In the genomic region with DNA sequence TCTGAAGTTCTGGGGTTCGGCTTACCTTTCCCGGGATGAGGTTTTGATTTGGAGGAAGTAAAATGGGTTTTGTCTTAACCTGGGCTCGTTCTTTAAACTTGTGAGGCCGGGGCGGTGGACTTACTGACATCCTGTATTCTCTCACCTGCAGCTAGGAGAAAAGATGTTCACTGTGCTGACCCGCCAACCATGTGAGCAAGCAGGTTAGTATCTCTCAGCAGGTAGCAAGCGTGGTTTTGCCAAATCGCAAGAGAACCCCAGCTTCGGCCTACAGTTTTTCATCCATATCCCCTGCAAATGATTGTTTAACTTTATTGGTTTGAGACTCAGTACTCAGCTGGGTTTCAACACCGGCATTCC, we compare ENCODE assay signal across 23 cellular contexts. TPM values are rescaled to one million over a fixed set of nuclear protein-coding genes. Genes with fewer than 3 reads are reported as not detected.
DNase-seq lines count a peak whose midpoint lies in the region; ATAC-seq and TF ChIP-seq lines count a peak whose summit lies in the region.
"Had no signal": no experiment of that assay in that cellular context is flagged by ENCODE, and none has a peak within 500 bp of the region (broad histone marks: within the 10 kb centered on the region; RNA-seq: fewer than 3 reads in every experiment).

No MANE protein-coding gene starts in this region.

- no peaks in the 10 kb centered on the region for H3K4me1 ChIP-seq in breast epithelium
- no peaks in the 10 kb centered on the region for H3K4me1 ChIP-seq in lower lobe of right lung
- H3K4me1 ChIP-seq: psoas muscle had no signal

- CTCF ChIA-PET in MCF 10A (lab: Yijun Ruan, JAX), result interaction anchor here (1.2 kb wide), 1 partner anchor 16 kb away, joined by 3 read pairs; no protein-coding TSS in a partner anchor

- H3K4me3 ChIP-seq in breast epithelium, result no peak overlapping the region
- H3K4me3 ChIP-seq in lower lobe of right lung, result peak overlapping the region; percentile 53

- POLR2A ChIA-PET in MCF 10A (lab: Yijun Ruan, JAX), result interaction anchor here (0.6 to 1.5 kb wide), 4 partner anchors 18 to 359 kb away, joined by 3 to 6 read pairs (median 4); no protein-coding TSS in a partner anchor

- TF ChIP-seq CTCF in MCF 10A (IDR thresholded peaks at IDR 0.05; ENCODE audit: unreplicated experiment) (no peak), breast epithelium (IDR thresholded peaks at IDR 0.05) (no peak), chondrocyte (IDR thresholded peaks at IDR 0.05) (no peak), lower lobe of right lung (IDR thresholded peaks at IDR 0.05) (no peak), GM10266 (IDR thresholded peaks at IDR 0.05; ENCODE audit: control insufficient read depth, insufficient read depth, low read depth, missing control alignments) (no peak)

- peaks cover 14% of the 10 kb centered on the region for H3K4me1 Mint-ChIP-seq in MCF 10A (ENCODE audit: insufficient read depth, unreplicated experiment)
- peaks cover 12% of the 10 kb centered on the region for H3K4me1 Mint-ChIP-seq in chondrocyte (ENCODE audit: low read depth)

- H3K9me3 ChIP-seq in breast epithelium, result no peaks in the 10 kb centered on the region
- no peaks in the 10 kb centered on the region for H3K9me3 ChIP-seq in lower lobe of right lung
- H3K9me3 ChIP-seq: psoas muscle, SK-N-SH, spleen, upper lobe of left lung had no signal

- H3K27ac ChIP-seq in breast epithelium (no peak overlapping the region), lower lobe of right lung (no peak overlapping the region)
- H3K27ac ChIP-seq: psoas muscle, spleen had no signal

- no peak for TF ChIP-seq POLR2A in breast epithelium (IDR thresholded peaks at IDR 0.05)

- ATAC-seq in lower lobe of right lung, result no peak
- ATAC-seq: psoas muscle had no signal

- H3K27me3 Mint-ChIP-seq in MCF 10A (ENCODE audit: insufficient read depth, unreplicated experiment) (no peaks in the 10 kb centered on the region), chondrocyte (ENCODE audit: low read depth) (peaks cover 25% of the 10 kb centered on the region)

- no peaks in the 10 kb centered on the region for H3K36me3 ChIP-seq in breast epithelium
- no peaks in the 10 kb centered on the region for H3K36me3 ChIP-seq in lower lobe of right lung
- H3K36me3 ChIP-seq: spleen, upper lobe of left lung had no signal

- in situ Hi-C loops in ACHN (cut with HindIII; ENCODE audit: low pct_ligation_motif_present, low pct_unique_long_range_greater_than_20kb, low sequenced_read_pairs), result no loop called here

- H3K9me3 Mint-ChIP-seq in MCF 10A (ENCODE audit: unreplicated experiment) (no peaks in the 10 kb centered on the region), chondrocyte (ENCODE audit: low read depth) (peaks cover 3% of the 10 kb centered on the region)
- H3K9me3 Mint-ChIP-seq: activated naive CD8-positive, alpha-beta T cell treated with anti-CD3 and anti-CD28 coated beads for 36 hours; CD8-positive, alpha-beta T cell had no signal

- no TSS peak for BruUV-seq in MCF 10A (replicated peaks; lab: Mats Ljungman, UMichigan)

- H3K36me3 Mint-ChIP-seq in MCF 10A (ENCODE audit: insufficient read depth, unreplicated experiment), result no peaks in the 10 kb centered on the region
- peaks cover 3% of the 10 kb centered on the region for H3K36me3 Mint-ChIP-seq in chondrocyte (ENCODE audit: low read depth)
- H3K36me3 Mint-ChIP-seq: activated naive CD8-positive, alpha-beta T cell treated with anti-CD3 and anti-CD28 coated beads for 36 hours; CD8-positive, alpha-beta T cell had no signal

- H3K27ac Mint-ChIP-seq in MCF 10A (ENCODE audit: low read depth, unreplicated experiment) (no peak overlapping the region), chondrocyte (ENCODE audit: unreplicated experiment) (no peak overlapping the region)
- H3K27ac Mint-ChIP-seq: activated naive CD8-positive, alpha-beta T cell treated with anti-CD3 and anti-CD28 coated beads for 36 hours; CD8-positive, alpha-beta T cell had no signal

- intact Hi-C loops in MCF 10A (cut with micrococcal nuclease) (no loop called here), breast epithelium (cut with DNase I; ENCODE audit: low total_unique reads) (no loop called here), lower lobe of right lung (cut with DNase I) (no loop called here)

- H3K4me3 Mint-ChIP-seq in MCF 10A (ENCODE audit: unreplicated experiment), result peak overlapping the region; percentile 71
- H3K4me3 Mint-ChIP-seq in chondrocyte (ENCODE audit: unreplicated experiment), result peak overlapping the region; percentile 76

- H3K27me3 ChIP-seq in breast epithelium, result no peaks in the 10 kb centered on the region
- H3K27me3 ChIP-seq in lower lobe of right lung (ENCODE audit: low read depth), result peaks cover 14% of the 10 kb centered on the region

- DNase-seq in MCF 10A (ENCODE audit: unreplicated experiment) (no peak), breast epithelium (ENCODE audit: low spot score in 2 of 2) (no peak), chondrocyte (ENCODE audit: low spot score) (no peak), lower lobe of right lung (no peak), ACHN (no peak), NCI-H2171 (lab: John Stamatoyannopoulos, UW) (no peak), GM10266 (ENCODE audit: extremely low spot score) (no peak), HuH-7.5 (ENCODE audit: low spot score) (no peak)
- DNase-seq: activated CD4-positive, alpha-beta T cell treated with anti-CD3 and anti-CD28 coated beads, Interleukin-2, amount 50 U/mL, for 1 hour; activated naive CD8-positive, alpha-beta T cell treated with anti-CD3 and anti-CD28 coated beads for 36 hours; activated T-cell treated with anti-CD3 and anti-CD28 coated beads, Interleukin-2, amount 50 U/mL, for 1 hour; CD8-positive, alpha-beta T cell; KBM-7; NCI-H1105; NCI-H446 treated with DMSO at 0.1 percent for 48 hours; OCI-M1; psoas muscle; spleen; stimulated activated naive CD4-positive, alpha-beta T cell had no signal

RNA-seq across cellular contexts. Expression of a gene that starts 0.9 kb away (rescaled TPM):
- total RNA-seq in MCF 10A (2022) (0.25 and 0.28 TPM in 2 replicates), breast epithelium (1 to 10 TPM; 1.4 to 7.5 (median 1.5) TPM), chondrocyte (0.15 TPM in 1 of 3 replicates, not detected in the others), lower lobe of right lung (4.3 TPM)
- total RNA-seq: activated naive CD8-positive, alpha-beta T cell treated with anti-CD3 and anti-CD28 coated beads for 36 hours; CD8-positive, alpha-beta T cell; endothelial cell of umbilical vein; glomerular endothelial cell had no signal
